Comparison of ENCODE assay signal across 16 cellular contexts in genomic region chr18:58848685-58849084, GRCh38. TPM values are rescaled to one million over a fixed set of nuclear protein-coding genes. Genes with fewer than 3 reads are reported as not detected.
A peak's percentile ranks its signal among the peaks of the same experiment; 100 is the strongest.
DNase-seq lines count a peak whose midpoint lies in the region; FAIRE-seq and TF ChIP-seq lines count a peak whose summit lies in the region.
"Had no signal": no experiment of that assay in that cellular context is flagged by ENCODE, and none has a peak within 500 bp of the region (broad histone marks: within the 10 kb centered on the region; RNA-seq: fewer than 3 reads in every experiment).

No MANE protein-coding gene starts in this region.

- H2BK120ac ChIP-seq in mesendoderm (ENCODE audit: low read depth, low read length): peak overlapping the region; percentile 99

- H3K4me3 ChIP-seq in NB4 (ENCODE audit: low read depth, low read length) (no peak overlapping the region), bronchial epithelial cell (ENCODE audit: low read depth, low read length) (no peak overlapping the region), mesendoderm (ENCODE audit: low read length) (no peak overlapping the region)
- H3K4me3 ChIP-seq: suprapubic skin had no signal

- H3K18ac ChIP-seq in mesendoderm (ENCODE audit: low read length): peak overlapping the region; percentile 97

- no peak overlapping the region for H3K4me2 ChIP-seq in mesendoderm (ENCODE audit: low read length)

- peak overlapping the region; percentile 75 for H3K56ac ChIP-seq in mesendoderm (ENCODE audit: low read length)

- H3K4ac ChIP-seq in mesendoderm (ENCODE audit: low read depth, low read length): peak overlapping the region; percentile 96

- H3K23ac ChIP-seq in mesendoderm (ENCODE audit: low read length): no peak overlapping the region

- TF ChIP-seq CTCF in NB4 (IDR thresholded peaks at IDR 0.05; ENCODE audit: low read depth, low read length) (no peak), bronchial epithelial cell (IDR thresholded peaks at IDR 0.05; ENCODE audit: insufficient read depth, low read length, severe bottlenecking) (no peak)

- H3K27me3 ChIP-seq in bronchial epithelial cell (ENCODE audit: control insufficient read depth, insufficient read depth, low read length) (no peaks in the 10 kb centered on the region), mesendoderm (ENCODE audit: insufficient read depth, low read length, poor library complexity) (no peaks in the 10 kb centered on the region)
- H3K27me3 ChIP-seq: suprapubic skin had no signal

- peak overlapping the region; percentile 87 for H4K8ac ChIP-seq in mesendoderm (ENCODE audit: low read depth, low read length)

- no peak overlapping the region for H3K9ac ChIP-seq in mesendoderm (ENCODE audit: low read length)

- peaks cover 18% of the 10 kb centered on the region for H3K4me1 ChIP-seq in mesendoderm (ENCODE audit: control insufficient read depth, low read depth, low read length)

- peak overlapping the region; percentile 85 for H2BK15ac ChIP-seq in mesendoderm (replicated peaks; ENCODE audit: low read depth)

- peak overlapping the region; percentile 97 for H2BK5ac ChIP-seq in mesendoderm (ENCODE audit: low read length)

- no peaks in the 10 kb centered on the region for H3K79me1 ChIP-seq in mesendoderm (ENCODE audit: low read length)

- peak overlapping the region; percentile 33 for H4K5ac ChIP-seq in mesendoderm (ENCODE audit: low read length)

- no peak for TF ChIP-seq POLR2A in NB4 (IDR thresholded peaks at IDR 0.05; ENCODE audit: extremely low read depth, insufficient read length)
- TF ChIP-seq POLR2A in erythroblast (IDR thresholded peaks at IDR 0.05; ENCODE audit: low read length): no peak

- FAIRE-seq in bronchial epithelial cell (lab: Jason Lieb, UNC): peak; percentile 7

- peak; percentile 87 for DNase-seq in EL
- peak; percentile 63 for DNase-seq in NB4 (ENCODE audit: low read depth)
- peak; percentile 91 for DNase-seq in bronchial epithelial cell (ENCODE audit: low read depth)
- peak; percentile 96 for DNase-seq in mesendoderm
- no peak for DNase-seq in DMS53 treated with DMSO at 0.1 percent for 48 hours (lab: John Stamatoyannopoulos, UW; ENCODE audit: unreplicated experiment)
- DNase-seq in mucosa of gallbladder (ENCODE audit: low spot score): no peak
- DNase-seq in NCI-H1105 treated with DMSO at 0.1 percent for 48 hours (lab: John Stamatoyannopoulos, UW): no peak
- no peak for DNase-seq in erythroblast (lab: John Stamatoyannopoulos, UW)
- DNase-seq: activated CD4-positive, CD25-positive, alpha-beta regulatory T cell; activated naive CD4-positive, alpha-beta T cell treated with anti-CD3 and anti-CD28 coated beads for 36 hours; caudate nucleus; DMS 273 treated with DMSO at 0.1 percent for 48 hours; left cardiac atrium; NCI-H1092 treated with DMSO at 0.1 percent for 48 hours; SW 1271 had no signal

- peak overlapping the region; percentile 96 for H2AK5ac ChIP-seq in mesendoderm (ENCODE audit: low read length)

- H3K36me3 ChIP-seq in bronchial epithelial cell (ENCODE audit: control insufficient read depth, insufficient read depth, low read length): no peaks in the 10 kb centered on the region
- H3K36me3 ChIP-seq in mesendoderm (ENCODE audit: control insufficient read depth, insufficient read depth, low read length): no peaks in the 10 kb centered on the region
- H3K36me3 ChIP-seq: suprapubic skin had no signal

- peak overlapping the region; percentile 97 for H3K27ac ChIP-seq in mesendoderm (ENCODE audit: low read depth, low read length)
- H3K27ac ChIP-seq: suprapubic skin had no signal

- H3K79me2 ChIP-seq in mesendoderm (ENCODE audit: control insufficient read depth, insufficient read depth, low read length): no peaks in the 10 kb centered on the region

- WGBS in mesendoderm (ENCODE audit: extremely low coverage, insufficient coverage, low lambda C conversion rate): no CpG with 5 or more reads among the region's 3 CpGs

RNA-seq across cellular contexts. Expression of gene ZNF532, which starts 16.0 kb away (rescaled TPM):
- total RNA-seq in bronchial epithelial cell: 39.7 and 41.3 TPM in 2 replicates
- 91.0 TPM for polyA plus RNA-seq in mesendoderm (2013, experiment 1 of 2)
- polyA plus RNA-seq in mesendoderm (2013, experiment 2 of 2): 94.4 TPM
- total RNA-seq in mucosa of gallbladder: 58.7 TPM

Comparison
In these comparisons a context has a peak if more than half of its experiments do, and no peak if none do; other contexts are left out.
1. DNase-seq: peak in EL (single experiment), NB4 (single experiment), bronchial epithelial cell (single experiment) and mesendoderm (single experiment); none in DMS53 treated with DMSO at 0.1 percent for 48 hours (single experiment), mucosa of gallbladder (single experiment), NCI-H1105 treated with DMSO at 0.1 percent for 48 hours (single experiment) and erythroblast (0 of 2).